In the genomic region with DNA sequence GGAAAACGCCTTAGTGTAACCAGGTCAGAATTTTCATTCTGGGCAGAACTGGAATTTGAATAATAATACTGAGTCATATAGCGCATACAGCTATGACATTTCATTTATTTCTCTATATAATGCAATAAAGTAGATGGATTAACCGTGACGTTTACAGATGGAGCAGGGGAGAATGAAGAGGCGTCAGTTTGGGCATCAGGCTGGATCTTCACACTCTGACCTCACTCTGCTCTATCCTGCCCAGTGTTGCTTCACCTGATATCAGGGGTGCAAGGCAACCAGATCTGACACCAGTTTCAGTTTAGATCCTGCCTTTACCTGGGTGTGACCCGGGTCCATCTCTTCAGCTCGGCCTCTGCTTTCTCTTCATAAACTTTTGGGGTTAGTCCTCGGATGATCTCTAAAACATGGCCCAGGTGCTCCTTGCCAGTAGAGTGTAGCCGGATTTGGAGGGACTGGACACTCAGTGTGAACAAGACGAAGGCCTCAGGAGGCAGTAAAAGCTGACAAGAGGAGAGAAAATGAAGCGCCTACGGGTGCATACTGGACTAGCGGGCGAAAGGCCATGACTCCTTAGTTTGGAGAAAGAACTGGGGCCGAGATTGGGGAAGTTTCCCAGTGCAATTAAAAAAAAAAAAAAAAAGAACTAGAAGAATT, we compare ENCODE assay signal across 9 cellular contexts. TPM values are rescaled to one million over a fixed set of nuclear protein-coding genes. Genes with fewer than 3 reads are reported as not detected.
DNase-seq lines count a peak whose midpoint lies in the region; ATAC-seq, FAIRE-seq and TF ChIP-seq lines count a peak whose summit lies in the region.
"Had no signal": no experiment of that assay in that cellular context is flagged by ENCODE, and none has a peak within 500 bp of the region (broad histone marks: within the 10 kb centered on the region; RNA-seq: fewer than 3 reads in every experiment).

No MANE protein-coding gene starts in this region.

- peaks cover 43% of the 10 kb centered on the region for H3K4me1 ChIP-seq in testis

- no peak for TF ChIP-seq POLR2A in GM12892 (IDR thresholded peaks at IDR 0.05; ENCODE audit: low read depth, low read length)
- TF ChIP-seq POLR2A in testis (IDR thresholded peaks at IDR 0.05), result no peak

- DNase-seq in GM12892 (ENCODE audit: insufficient read length), result no peak
- no peak for DNase-seq in kidney epithelial cell (ENCODE audit: low read depth)
- DNase-seq in testis, result no peak
- DNase-seq in A172 (ENCODE audit: low spot score), result no peak
- DNase-seq in head of caudate nucleus, result no peak

- WGBS in adipose tissue, 3 donors, result 23 to 36% (median 24%) methylated on average over 15 of the region's 15 CpGs
- 25 to 31% methylated on average over 15 of the region's 15 CpGs for WGBS in testis, 2 donors

- H3K27ac ChIP-seq in adipose tissue (ENCODE audit: low read depth, low read length), result peak overlapping the region; percentile 70
- peak overlapping the region; percentile 90 to 99 for H3K27ac ChIP-seq in testis

- ATAC-seq in HG03196 (IDR thresholded peaks at IDR 0.05; ENCODE audit: unreplicated experiment) (peak; percentile 1), HG03045 (IDR thresholded peaks at IDR 0.05; ENCODE audit: unreplicated experiment) (no peak)

- peak overlapping the region; percentile 92 for H3K4me3 ChIP-seq in kidney epithelial cell (ENCODE audit: low read depth, low read length)
- peak overlapping the region; percentile 93 to 98 for H3K4me3 ChIP-seq in testis

- H3K27me3 ChIP-seq in kidney epithelial cell (ENCODE audit: control insufficient read depth, insufficient read depth, low read length), result no peaks in the 10 kb centered on the region
- no peaks in the 10 kb centered on the region for H3K27me3 ChIP-seq in testis

- no peaks in the 10 kb centered on the region for H3K9me3 ChIP-seq in testis

- no peaks in the 10 kb centered on the region for H3K36me3 ChIP-seq in kidney epithelial cell (ENCODE audit: control insufficient read depth, insufficient read depth, low read length)
- no peaks in the 10 kb centered on the region for H3K36me3 ChIP-seq in testis (ENCODE audit: low read depth, missing control alignments)

- TF ChIP-seq CTCF in kidney epithelial cell (IDR thresholded peaks at IDR 0.05; ENCODE audit: insufficient read depth, low read length, poor library complexity, severe bottlenecking) (no peak), testis (IDR thresholded peaks at IDR 0.05) (no peak)

- intact Hi-C loops in testis (cut with DNase I; ENCODE audit: low total_unique reads), result no loop called here
- intact Hi-C loops in head of caudate nucleus (cut with DNase I), result no loop called here

- peak; percentile 33 for FAIRE-seq in GM12892 (lab: Jason Lieb, UNC)

RNA-seq across cellular contexts. Expression of a gene that starts 1.4 kb away (rescaled TPM):
- 26.2 TPM for polyA plus RNA-seq in GM12892 (2012; ENCODE audit: missing spikeins)
- polyA plus RNA-seq in adipose tissue, result 100 to 1,000 TPM in 2 of 3 donors, 10 to 100 TPM in 1; 40.6 to 234 (median 200) TPM
- 162 and 218 TPM in 2 replicates for total RNA-seq in kidney epithelial cell
- 100 to 1,000 TPM; 164 to 222 TPM for total RNA-seq in testis
- polyA plus RNA-seq in testis (ENCODE audit: insufficient read depth, low read depth, low replicate concordance), result 190 TPM
- 53.2 and 57.0 TPM in 2 replicates for total RNA-seq in A172 (2014; rRNA removed; shearing (Covaris generic))

RNA-seq across cellular contexts. Expression of a gene that starts 17.2 kb away (rescaled TPM):
- polyA plus RNA-seq in GM12892 (2012; ENCODE audit: missing spikeins), result not detected
- polyA plus RNA-seq in adipose tissue (1 to 10 TPM in 1 of 3 donors, under 1 TPM in 2; 0.09 to 1.2 (median 0.37) TPM), testis (ENCODE audit: insufficient read depth, low read depth, low replicate concordance) (1.2 TPM)
- total RNA-seq in kidney epithelial cell (1.0 and 1.3 TPM in 2 replicates), testis (1 to 10 TPM; 1.2 TPM)
- total RNA-seq in A172 (2014; rRNA removed; shearing (Covaris generic)), result 3.9 and 7.1 TPM in 2 replicates
- total RNA-seq: RPMI7951 had no signal

RNA-seq across cellular contexts. Expression of a gene that starts 28.9 kb away (rescaled TPM):
- 1.5 TPM for polyA plus RNA-seq in GM12892 (2012; ENCODE audit: missing spikeins)
- 1 to 10 TPM in 1 of 3 donors, under 1 TPM in 1, not detected in 1; 0.89 to 4.9 TPM for polyA plus RNA-seq in adipose tissue
- total RNA-seq in kidney epithelial cell, result 7.9 and 27.5 TPM in 2 replicates
- 1 to 10 TPM; 5.9 to 8.5 TPM for total RNA-seq in testis
- polyA plus RNA-seq in testis (ENCODE audit: insufficient read depth, low read depth, low replicate concordance), result 9.8 TPM
- 0.03 TPM in 1 of 2 replicates, not detected in the other for total RNA-seq in A172 (2014; rRNA removed; shearing (Covaris generic))
- total RNA-seq: RPMI7951 had no signal
